Comparison of ENCODE assay signal across 18 cellular contexts in genomic region chr5:150658121-150658520, GRCh38. TPM values are rescaled to one million over a fixed set of nuclear protein-coding genes. Genes with fewer than 3 reads are reported as not detected.
DNase-seq lines count a peak whose midpoint lies in the region; ATAC-seq and TF ChIP-seq lines count a peak whose summit lies in the region.
"Had no signal": no experiment of that assay in that cellular context is flagged by ENCODE, and none has a peak within 500 bp of the region (broad histone marks: within the 10 kb centered on the region; RNA-seq: fewer than 3 reads in every experiment).

No MANE protein-coding gene starts in this region.

- no peaks in the 10 kb centered on the region for H3K9me3 ChIP-seq in Peyer's patch
- H3K9me3 ChIP-seq: ovary had no signal

- H3K4me3 Mint-ChIP-seq in immature natural killer cell: peak overlapping the region; percentile 31 to 86 (median 81)
- H3K4me3 Mint-ChIP-seq in activated CD4-positive, alpha-beta T cell treated with anti-CD3 and anti-CD28 coated beads, Interleukin-2, amount 10 ng/mL, durations not matched to agents 7 days and 5 days: no peak overlapping the region

- no peaks in the 10 kb centered on the region for H3K36me3 ChIP-seq in Peyer's patch
- H3K36me3 ChIP-seq: ovary had no signal

- TF ChIP-seq CTCF in Peyer's patch (IDR thresholded peaks at IDR 0.05): no peak

- peaks cover 0 to 6% (median 6%) of the 10 kb centered on the region in 4 donors for H3K4me1 ChIP-seq in Peyer's patch

- no peak overlapping the region for H3K4me3 ChIP-seq in Peyer's patch
- H3K4me3 ChIP-seq: GM23248, ovary had no signal

- no peak for ATAC-seq in HG03378 (IDR thresholded peaks at IDR 0.05; ENCODE audit: unreplicated experiment)

- intact Hi-C loops in posterior vena cava (cut with DNase I): loop anchor here (5.0 kb wide), 2 partner anchors 71 to 96 kb away; no protein-coding TSS in a partner anchor

- H3K27me3 ChIP-seq in Peyer's patch: no peaks in the 10 kb centered on the region
- H3K27me3 ChIP-seq: ovary had no signal

- peaks cover 6 to 14% of the 10 kb centered on the region in 2 donors for H3K4me1 Mint-ChIP-seq in immature natural killer cell
- peaks cover 7% of the 10 kb centered on the region for H3K4me1 Mint-ChIP-seq in activated CD4-positive, alpha-beta T cell treated with anti-CD3 and anti-CD28 coated beads, Interleukin-2, amount 10 ng/mL, durations not matched to agents 7 days and 5 days

- DNase-seq in Ammon's horn (ENCODE audit: low spot score) (peak; percentile 1), Peyer's patch (peak in 2 of 3 donors; percentile 19 to 25), immature natural killer cell (no peak), posterior vena cava (ENCODE audit: low spot score) (peak; percentile 58), pons (ENCODE audit: low spot score) (no peak)
- no peak for DNase-seq in stimulated activated CD4-positive, alpha-beta T cell treated with anti-CD3 and anti-CD28 coated beads, Interleukin-12 subunit alpha, Interleukin-12 subunit beta, amount 100 ng/mL, for 4 hours
- no peak for DNase-seq in activated CD4-positive, alpha-beta T cell treated with anti-CD3 and anti-CD28 coated beads, Interleukin-2, amount 10 ng/mL, durations not matched to agents 7 days and 5 days
- DNase-seq: activated CD8-positive, alpha-beta memory T cell treated with anti-CD3 and anti-CD28 coated beads for 24 hours; amniotic stem cell; cortex of kidney; GF-D8; GM23248; NCI-H1417 treated with DMSO at 0.1 percent for 48 hours; RPMI8226 had no signal

- no peaks in the 10 kb centered on the region for H3K9me3 Mint-ChIP-seq in immature natural killer cell
- no peaks in the 10 kb centered on the region for H3K9me3 Mint-ChIP-seq in activated CD4-positive, alpha-beta T cell treated with anti-CD3 and anti-CD28 coated beads, Interleukin-2, amount 10 ng/mL, durations not matched to agents 7 days and 5 days

- H3K27me3 Mint-ChIP-seq in immature natural killer cell (ENCODE audit: low read depth in 3 of 3): peaks cover 2 to 5% (median 4%) of the 10 kb centered on the region in 3 donors
- H3K27me3 Mint-ChIP-seq in activated CD4-positive, alpha-beta T cell treated with anti-CD3 and anti-CD28 coated beads, Interleukin-2, amount 10 ng/mL, durations not matched to agents 7 days and 5 days: peaks cover 5% of the 10 kb centered on the region

- H3K27ac Mint-ChIP-seq in immature natural killer cell: peak overlapping the region in 1 of 6 donors; percentile 17
- no peak overlapping the region for H3K27ac Mint-ChIP-seq in activated CD4-positive, alpha-beta T cell treated with anti-CD3 and anti-CD28 coated beads, Interleukin-2, amount 10 ng/mL, durations not matched to agents 7 days and 5 days

- no peak for TF ChIP-seq POLR2A in Peyer's patch (IDR thresholded peaks at IDR 0.05)

- H3K36me3 Mint-ChIP-seq in immature natural killer cell: no peaks in the 10 kb centered on the region
- H3K36me3 Mint-ChIP-seq in activated CD4-positive, alpha-beta T cell treated with anti-CD3 and anti-CD28 coated beads, Interleukin-2, amount 10 ng/mL, durations not matched to agents 7 days and 5 days (ENCODE audit: low read depth): no peaks in the 10 kb centered on the region

- POLR2A ChIA-PET in activated CD4-positive, alpha-beta T cell treated with anti-CD3 and anti-CD28 coated beads, Interleukin-2, amount 10 ng/mL, durations not matched to agents 7 days and 5 days (lab: Charles Lee): no interaction called here

- CTCF ChIA-PET in activated CD4-positive, alpha-beta T cell treated with anti-CD3 and anti-CD28 coated beads, Interleukin-2, amount 10 ng/mL, durations not matched to agents 7 days and 5 days (lab: Charles Lee): interaction anchor here (0.7 to 1.5 kb wide), 6 partner anchors 11 to 121 kb away, joined by 3 to 5 read pairs (median 3); partner anchors contain the start of gene SMIM3

- H3K27ac ChIP-seq in Peyer's patch: no peak overlapping the region
- H3K27ac ChIP-seq: epithelial cell of prostate, GM23248, ovary, VCaP had no signal

RNA-seq across cellular contexts. Expression of gene MYOZ3, which starts 2.9 kb away (rescaled TPM):
- total RNA-seq in Peyer's patch (under 1 TPM in 1 of 4 donors, not detected in 3; 0.54 TPM), posterior vena cava (1 to 10 TPM in 1 of 2 donors, under 1 TPM in 1; 0.57 to 1.3 TPM)
- polyA plus RNA-seq in immature natural killer cell: not detected
- total RNA-seq in activated CD4-positive, alpha-beta T cell treated with anti-CD3 and anti-CD28 coated beads, Interleukin-2, amount 10 ng/mL, durations not matched to agents 7 days and 5 days: under 1 TPM in 1 of 2 experiments, not detected in 1; 0.05 TPM

RNA-seq across cellular contexts. Expression of gene SYNPO, which starts 17.7 kb away (rescaled TPM):
- 10 to 100 TPM; 28.1 to 93.3 (median 75.8) TPM for total RNA-seq in Peyer's patch
- not detected for polyA plus RNA-seq in immature natural killer cell
- 100 to 1,000 TPM; 183 to 218 TPM for total RNA-seq in posterior vena cava
- under 1 TPM; 0.05 to 0.08 TPM for total RNA-seq in activated CD4-positive, alpha-beta T cell treated with anti-CD3 and anti-CD28 coated beads, Interleukin-2, amount 10 ng/mL, durations not matched to agents 7 days and 5 days

RNA-seq across cellular contexts. Expression of gene RBM22, which starts 42.7 kb away (rescaled TPM):
- total RNA-seq in Peyer's patch: 10 to 100 TPM; 35.1 to 53.6 (median 44.0) TPM
- polyA plus RNA-seq in immature natural killer cell: 10 to 100 TPM; 52.9 to 73.3 (median 62.9) TPM
- 10 to 100 TPM; 27.8 to 27.9 TPM for total RNA-seq in posterior vena cava
- total RNA-seq in activated CD4-positive, alpha-beta T cell treated with anti-CD3 and anti-CD28 coated beads, Interleukin-2, amount 10 ng/mL, durations not matched to agents 7 days and 5 days: 10 to 100 TPM; 61.9 to 65.6 TPM

Comparison
In these comparisons a context has a peak if more than half of its experiments do, and no peak if none do; other contexts are left out.
1. DNase-seq: peak in Ammon's horn (single experiment), Peyer's patch (2 of 3) and posterior vena cava (single experiment); none in immature natural killer cell (0 of 3), stimulated activated CD4-positive, alpha-beta T cell treated with anti-CD3 and anti-CD28 coated beads, Interleukin-12 subunit alpha, Interleukin-12 subunit beta, amount 100 ng/mL, for 4 hours (single experiment), activated CD4-positive, alpha-beta T cell treated with anti-CD3 and anti-CD28 coated beads, Interleukin-2, amount 10 ng/mL, durations not matched to agents 7 days and 5 days (single experiment) and pons (single experiment).
2. RNA of gene SYNPO, which starts 17.7 kb away (total RNA-seq): 183 to 218 TPM in posterior vena cava and 28.1 to 93.3 TPM in Peyer's patch; 0.05 to 0.08 TPM in activated CD4-positive, alpha-beta T cell treated with anti-CD3 and anti-CD28 coated beads, Interleukin-2, amount 10 ng/mL, durations not matched to agents 7 days and 5 days; every median in the first group is over 10 times any median in the second.